Comparison of ENCODE assay signal across 17 cellular contexts in genomic region chr11:33234397-33235168, GRCh38. TPM values are rescaled to one million over a fixed set of nuclear protein-coding genes. Genes with fewer than 3 reads are reported as not detected.
A peak's percentile ranks its signal among the peaks of the same experiment; 100 is the strongest.
DNase-seq lines count a peak whose midpoint lies in the region; FAIRE-seq and TF ChIP-seq lines count a peak whose summit lies in the region.
"Had no signal": no experiment of that assay in that cellular context is flagged by ENCODE, and none has a peak within 500 bp of the region (broad histone marks: within the 10 kb centered on the region; RNA-seq: fewer than 3 reads in every experiment).

No MANE protein-coding gene starts in this region.

- no peak overlapping the region for H3K9ac ChIP-seq in endothelial cell of umbilical vein (replicated peaks; ENCODE audit: extremely low read depth, insufficient read depth, low read length)

- H4K20me1 ChIP-seq in DOHH2 (ENCODE audit: control insufficient read depth, insufficient read depth, low read depth, low read length) (no peaks in the 10 kb centered on the region), endothelial cell of umbilical vein (replicated peaks; ENCODE audit: control insufficient read depth, extremely low read depth, insufficient read depth, low read length) (no peaks in the 10 kb centered on the region)

- H3K9me2 ChIP-seq in DOHH2 (replicated peaks; ENCODE audit: control insufficient read depth, low read length), result no peaks in the 10 kb centered on the region

- TF ChIP-seq CTCF in DOHH2 (IDR thresholded peaks at IDR 0.05; ENCODE audit: low read depth, low read length, poor library complexity, severe bottlenecking) (no peak), endothelial cell of umbilical vein (IDR thresholded peaks at IDR 0.05; ENCODE audit: extremely low read depth in 1 of 2, insufficient read depth in 1 of 2, low read depth in 1 of 2, low read length in 2 of 2) (no peak), neutrophil (IDR thresholded peaks at IDR 0.05) (no peak), Peyer's patch (IDR thresholded peaks at IDR 0.05) (no peak)

- H3K9me1 ChIP-seq in endothelial cell of umbilical vein (replicated peaks; ENCODE audit: control insufficient read depth, extremely low read depth, insufficient read depth, low read length), result no peaks in the 10 kb centered on the region

- H3K4me1 ChIP-seq in DOHH2 (ENCODE audit: control insufficient read depth, low read length) (peaks cover 8% of the 10 kb centered on the region), endothelial cell of umbilical vein (ENCODE audit: control insufficient read depth, extremely low read depth, insufficient read depth, low read length) (peaks cover 10% of the 10 kb centered on the region), neutrophil (ENCODE audit: control insufficient read depth in 1 of 2, insufficient read depth in 1 of 2, low read depth in 1 of 2, low read length in 1 of 2) (peaks cover 0 to 7% of the 10 kb centered on the region in 2 experiments), Peyer's patch (no peaks in the 10 kb centered on the region)
- H3K4me1 ChIP-seq: HAP-1, testis had no signal

- H3K4me2 ChIP-seq in DOHH2 (ENCODE audit: low read length), result peak overlapping the region; percentile 0
- H3K4me2 ChIP-seq in endothelial cell of umbilical vein (ENCODE audit: insufficient read depth, low read length), result peak overlapping the region; percentile 3

- H3K27ac ChIP-seq in DOHH2 (ENCODE audit: low read depth, low read length) (no peak overlapping the region), endothelial cell of umbilical vein (ENCODE audit: insufficient read depth, low read depth, low read length) (no peak overlapping the region), neutrophil (peak overlapping the region; percentile 36), Peyer's patch (peak overlapping the region in 1 of 4 donors; percentile 22)
- H3K27ac ChIP-seq: testis, WERI-Rb-1 had no signal

- POLR2A ChIA-PET in endothelial cell of umbilical vein (lab: Charles Lee), result no interaction called here

- H3K36me3 ChIP-seq in DOHH2 (ENCODE audit: control insufficient read depth, low read length), result no peaks in the 10 kb centered on the region
- no peaks in the 10 kb centered on the region for H3K36me3 ChIP-seq in endothelial cell of umbilical vein (ENCODE audit: control insufficient read depth in 2 of 2, extremely low read depth in 1 of 2, insufficient read depth in 2 of 2, low read length in 2 of 2)
- H3K36me3 ChIP-seq in neutrophil, result no peaks in the 10 kb centered on the region
- H3K36me3 ChIP-seq in Peyer's patch, result no peaks in the 10 kb centered on the region
- H3K36me3 ChIP-seq: HAP-1, WERI-Rb-1 had no signal

- H3K4me3 ChIP-seq in DOHH2 (ENCODE audit: low read length) (no peak overlapping the region), endothelial cell of umbilical vein (replicated peaks in 1 of 3; ENCODE audit: insufficient read depth in 1 of 3, low read depth in 1 of 3, low read length in 3 of 3) (no peak overlapping the region), neutrophil (ENCODE audit: low read depth in 1 of 2, low read length in 1 of 2) (no peak overlapping the region), Peyer's patch (no peak overlapping the region)
- H3K4me3 ChIP-seq: HAP-1, testis had no signal

- H3K9me3 ChIP-seq in DOHH2 (ENCODE audit: control insufficient read depth, insufficient read depth, low read length) (no peaks in the 10 kb centered on the region), endothelial cell of umbilical vein (replicated peaks; ENCODE audit: control insufficient read depth, insufficient read depth, low read length) (no peaks in the 10 kb centered on the region), neutrophil (no peaks in the 10 kb centered on the region), Peyer's patch (no peaks in the 10 kb centered on the region)
- H3K9me3 ChIP-seq: HAP-1, testis had no signal

- intact Hi-C loops in endothelial cell of umbilical vein (cut with micrococcal nuclease), result no loop called here

- TF ChIP-seq POLR2A in endothelial cell of umbilical vein (IDR thresholded peaks at IDR 0.05; ENCODE audit: low read depth, low read length) (no peak), Peyer's patch (IDR thresholded peaks at IDR 0.05) (no peak)

- no peaks in the 10 kb centered on the region for H3K79me2 ChIP-seq in DOHH2 (ENCODE audit: control insufficient read depth, low read length)
- H3K79me2 ChIP-seq in endothelial cell of umbilical vein (ENCODE audit: control insufficient read depth, insufficient read depth, low read length), result no peaks in the 10 kb centered on the region

- CTCF ChIA-PET in endothelial cell of umbilical vein (lab: Charles Lee), result interaction anchor here (1.1 kb wide), 1 partner anchor 12 kb away, joined by 4 read pairs; no protein-coding TSS in a partner anchor

- dilution Hi-C loops in endothelial cell of umbilical vein (cut with MboI; ENCODE audit: extremely low pct_ligation_motif_present, low sequenced_read_pairs), result no loop called here

- H2AFZ ChIP-seq in endothelial cell of umbilical vein (ENCODE audit: low read depth, low read length), result no peak overlapping the region

- no TSS peak for BruUV-seq in endothelial cell of umbilical vein (replicated peaks; lab: Mats Ljungman, UMichigan)

- DNase-seq in LHCN-M2 (ENCODE audit: low read depth) (peak; percentile 46), endothelial cell of umbilical vein (ENCODE audit: low read depth, low spot score) (peak; percentile 87), NCI-H82 treated with DMSO at 0.1 percent for 48 hours (lab: John Stamatoyannopoulos, UW; ENCODE audit: unreplicated experiment) (no peak), Peyer's patch (no peak), iPS-NIHi7 (ENCODE audit: extremely low spot score) (no peak)
- DNase-seq: activated CD8-positive, alpha-beta T cell treated with anti-CD3 and anti-CD28 coated beads for 36 hours; DMS53; mammary epithelial cell; NCI-H1092; NCI-H2081 treated with DMSO at 0.1 percent for 48 hours; NCI-H774; testis; WERI-Rb-1 had no signal

- H3K27me3 ChIP-seq in DOHH2 (ENCODE audit: control insufficient read depth, low read length) (no peaks in the 10 kb centered on the region), endothelial cell of umbilical vein (ENCODE audit: control insufficient read depth in 2 of 2, insufficient read depth in 2 of 2, low read length in 2 of 2) (no peaks in the 10 kb centered on the region), neutrophil (no peaks in the 10 kb centered on the region), Peyer's patch (no peaks in the 10 kb centered on the region)
- H3K27me3 ChIP-seq: testis had no signal

- no peaks in the 10 kb centered on the region for H3F3A ChIP-seq in DOHH2 (ENCODE audit: control insufficient read depth, insufficient read depth)

- no peak for FAIRE-seq in endothelial cell of umbilical vein (lab: Jason Lieb, UNC)
- FAIRE-seq: RCC 7860 had no signal

TF ChIP-seq in endothelial cell of umbilical vein, 7 proteins besides CTCF, POLR2A, EP300 and RAD21:
- TF ChIP-seq, protein P1, sequence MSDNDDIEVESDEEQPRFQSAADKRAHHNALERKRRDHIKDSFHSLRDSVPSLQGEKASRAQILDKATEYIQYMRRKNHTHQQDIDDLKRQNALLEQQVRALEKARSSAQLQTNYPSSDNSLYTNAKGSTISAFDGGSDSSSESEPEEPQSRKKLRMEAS (IDR thresholded peaks at IDR 0.05; ENCODE audit: insufficient read depth, insufficient read length), result no peak
- TF ChIP-seq JUN (IDR thresholded peaks at IDR 0.05; ENCODE audit: borderline replicate concordance, insufficient read depth, insufficient read length, low read depth) (no peak), MYC (IDR thresholded peaks at IDR 0.05; ENCODE audit: low read depth, low read length) (no peak), FOS (IDR thresholded peaks at IDR 0.05; ENCODE audit: borderline replicate concordance, insufficient read depth, low read length) (no peak), EZH2 (IDR thresholded peaks at IDR 0.05; ENCODE audit: borderline replicate concordance, low read depth, low read length, severe bottlenecking) (no peak), POLR2AphosphoS5 (IDR thresholded peaks at IDR 0.05; ENCODE audit: insufficient read depth, low read depth, low read length) (no peak)

RNA-seq across cellular contexts. Expression of gene HIPK3, which starts 22.6 kb away (rescaled TPM):
- total RNA-seq in LHCN-M2 (2014; rRNA removed) (39.6 and 52.4 TPM in 2 replicates), endothelial cell of umbilical vein (36.1 and 36.7 TPM in 2 replicates), Peyer's patch (100 to 1,000 TPM in 1 of 4 donors, 10 to 100 TPM in 3; 87.8 to 123 (median 97.8) TPM)
- 7.1 TPM for polyA plus RNA-seq in LHCN-M2 (2012)
- 12.7 and 13.3 TPM in 2 replicates for polyA plus RNA-seq in endothelial cell of umbilical vein
- 8.7 and 9.6 TPM in 2 replicates for polyA plus RNA-seq in endothelial cell of umbilical vein (2011; cell fraction: cytosol; rRNA removed)
- 26.3 and 29.6 TPM in 2 replicates for polyA plus RNA-seq in endothelial cell of umbilical vein (2011; cell fraction: nucleus; rRNA removed)
- polyA plus RNA-seq in endothelial cell of umbilical vein (2012), result 15.2 and 15.5 TPM in 2 replicates
- polyA minus RNA-seq in endothelial cell of umbilical vein, result 69.6 and 77.1 TPM in 2 replicates
- 71.6 TPM for polyA minus RNA-seq in endothelial cell of umbilical vein (2011; cell fraction: cytosol; rRNA and poly(A)+ RNA removed)
- polyA minus RNA-seq in endothelial cell of umbilical vein (2011; cell fraction: nucleus; rRNA and poly(A)+ RNA removed), result 31.6 and 50.6 TPM in 2 replicates

Comparison
In these comparisons a context has a peak if more than half of its experiments do, and no peak if none do; other contexts are left out.
1. DNase-seq: peak in LHCN-M2 (single experiment) and endothelial cell of umbilical vein (single experiment); none in NCI-H82 treated with DMSO at 0.1 percent for 48 hours (single experiment), Peyer's patch (0 of 3) and iPS-NIHi7 (single experiment).